ENCODE assay signal across 9 cellular contexts in the genomic region with DNA sequence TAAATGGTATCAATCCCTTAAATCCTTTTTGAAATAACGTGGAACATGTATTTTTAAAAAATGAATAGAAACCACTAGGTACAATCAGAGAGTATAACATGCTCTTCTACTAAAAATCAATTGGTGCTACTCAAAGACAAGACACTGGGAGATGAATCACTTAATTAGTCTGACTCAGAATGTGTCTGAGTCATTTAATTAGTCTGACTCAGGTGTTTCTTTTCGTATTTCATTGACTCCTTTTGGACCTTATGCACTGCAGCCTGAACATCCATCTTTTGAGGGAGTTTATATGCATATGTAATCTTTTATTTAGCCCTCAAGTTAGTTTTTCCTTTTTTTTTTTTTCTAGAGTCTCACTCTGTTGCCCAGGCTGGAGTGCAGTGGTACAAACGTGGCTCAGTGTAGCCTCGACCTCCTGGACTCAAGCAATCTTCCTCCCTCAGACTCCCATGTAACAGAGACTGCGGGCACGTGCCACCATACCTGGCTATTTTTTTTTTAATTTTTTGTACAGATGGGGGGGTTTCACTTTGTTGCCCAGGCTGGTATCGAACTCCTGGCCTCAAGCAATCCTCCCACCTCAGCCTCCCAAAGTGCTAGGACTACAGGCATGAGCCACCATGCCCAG. TPM values are rescaled to one million over a fixed set of nuclear protein-coding genes. Genes with fewer than 3 reads are reported as not detected.
DNase-seq lines count a peak whose midpoint lies in the region; ATAC-seq and TF ChIP-seq lines count a peak whose summit lies in the region.
"Had no signal": no experiment of that assay in that cellular context is flagged by ENCODE, and none has a peak within 500 bp of the region (broad histone marks: within the 10 kb centered on the region; RNA-seq: fewer than 3 reads in every experiment).

No MANE protein-coding gene starts in this region.

- peaks cover 6% of the 10 kb centered on the region for H3K36me3 ChIP-seq in mucosa of descending colon (ENCODE audit: low read depth)

- in situ Hi-C loops in GM13976 (cut with MboI; ENCODE audit: low sequenced_read_pairs, unreplicated experiment), result no loop called here

- no peaks in the 10 kb centered on the region for H3K9me3 ChIP-seq in mucosa of descending colon

- no peak overlapping the region for H3K4me3 ChIP-seq in mucosa of descending colon

- intact Hi-C loops in mucosa of descending colon (cut with DNase I, micrococcal nuclease), result no loop called here

- ATAC-seq in HG02623 (IDR thresholded peaks at IDR 0.05; ENCODE audit: unreplicated experiment), result peak; percentile 53
- ATAC-seq in mucosa of descending colon, result peak; percentile 79
- ATAC-seq: WTC11 had no signal

- TF ChIP-seq CTCF in GM13976 (IDR thresholded peaks at IDR 0.05; ENCODE audit: borderline replicate concordance, control extremely low read depth, extremely low read depth, insufficient read depth, missing control alignments) (no peak), mucosa of descending colon (IDR thresholded peaks at IDR 0.05) (no peak)

- no peaks in the 10 kb centered on the region for H3K4me1 ChIP-seq in mucosa of descending colon (ENCODE audit: low read depth)

- peak; percentile 53 for DNase-seq in GM13976 (ENCODE audit: low spot score)
- DNase-seq in SW 1271 (lab: John Stamatoyannopoulos, UW), result peak; percentile 56 to 75
- no peak for DNase-seq in mucosa of descending colon
- no peak for DNase-seq in middle frontal gyrus (ENCODE audit: extremely low spot score, low spot score)
- DNase-seq in cerebellar cortex (ENCODE audit: low spot score), result no peak
- no peak for DNase-seq in NCI-H2107 (lab: John Stamatoyannopoulos, UW)
- DNase-seq in NCI-H82 (lab: John Stamatoyannopoulos, UW), result no peak

RNA-seq across cellular contexts. Expression of a gene that starts 26.5 kb away (rescaled TPM):
- 10 to 100 TPM; 66.4 to 89.0 (median 68.5) TPM for total RNA-seq in mucosa of descending colon

Comparison
In these comparisons a context has a peak if more than half of its experiments do, and no peak if none do; other contexts are left out.
1. DNase-seq: peak in GM13976 (single experiment) and SW 1271 (2 of 2); none in mucosa of descending colon (0 of 3), middle frontal gyrus (single experiment), cerebellar cortex (single experiment), NCI-H2107 (single experiment) and NCI-H82 (single experiment).